ENCODE assay signal across 21 cellular contexts in the genomic region with DNA sequence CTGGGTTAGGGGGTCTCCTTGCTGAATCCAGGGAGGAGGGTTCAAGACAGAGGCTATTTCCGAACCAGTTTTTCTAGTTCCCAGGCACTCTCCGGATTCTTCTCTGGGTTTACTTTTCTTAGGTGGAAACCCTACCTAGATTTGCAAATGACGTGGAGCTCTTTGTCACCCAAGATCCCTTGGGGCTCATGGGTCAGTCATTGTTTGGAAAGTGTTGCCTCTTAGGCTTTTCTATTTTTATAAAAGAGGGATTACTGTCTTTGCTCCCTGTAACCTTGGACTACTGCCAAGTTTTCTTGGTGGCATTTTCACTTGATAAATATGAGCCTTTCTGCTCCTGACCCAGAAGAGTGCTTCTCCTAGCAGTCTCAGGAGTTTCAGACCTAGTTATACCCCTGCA. TPM values are rescaled to one million over a fixed set of nuclear protein-coding genes. Genes with fewer than 3 reads are reported as not detected.
DNase-seq lines count a peak whose midpoint lies in the region; ATAC-seq, FAIRE-seq and TF ChIP-seq lines count a peak whose summit lies in the region.
"Had no signal": no experiment of that assay in that cellular context is flagged by ENCODE, and none has a peak within 500 bp of the region (broad histone marks: within the 10 kb centered on the region; RNA-seq: fewer than 3 reads in every experiment).

No MANE protein-coding gene starts in this region.

- H3K9me2 ChIP-seq in MM.1S (replicated peaks; ENCODE audit: insufficient read depth, low read length) = no peaks in the 10 kb centered on the region

- H3F3A ChIP-seq in MM.1S (ENCODE audit: insufficient read depth, low read length) = no peaks in the 10 kb centered on the region

- no peak overlapping the region for H3K27ac ChIP-seq in MM.1S (ENCODE audit: low read length)
- H3K27ac ChIP-seq: HL-60, spleen, VCaP had no signal

- no peaks in the 10 kb centered on the region for H3K79me2 ChIP-seq in MM.1S (ENCODE audit: low read length)

- H3K4me1 ChIP-seq in MM.1S (ENCODE audit: low read length) = peaks cover 4% of the 10 kb centered on the region; the same call in 1 of the 2 replicates
- H3K4me1 ChIP-seq: spleen had no signal

- no peak overlapping the region for H3K9ac ChIP-seq in MM.1S (ENCODE audit: low read length)

- H3K9me3 ChIP-seq in MM.1S (replicated peaks; ENCODE audit: insufficient read depth, low read length) = no peaks in the 10 kb centered on the region

- no peak for TF ChIP-seq CTCF in MM.1S (IDR thresholded peaks at IDR 0.05; ENCODE audit: low read length)

- DNase-seq in NCI-H146 (lab: John Stamatoyannopoulos, UW) (peak; percentile 13), NCI-H146 treated with DMSO at 0.1 percent for 48 hours (lab: John Stamatoyannopoulos, UW; ENCODE audit: unreplicated experiment) (no peak), MM.1S (peak; percentile 18), RCC 7860 (ENCODE audit: low spot score) (peak; percentile 20), myocyte (ENCODE audit: low read depth) (peak; percentile 30), NCI-H2171 treated with DMSO at 0.1 percent for 48 hours (lab: John Stamatoyannopoulos, UW) (no peak), mucosa of gallbladder (ENCODE audit: low spot score) (no peak)
- DNase-seq: activated CD8-positive, alpha-beta memory T cell treated with anti-CD3 and anti-CD28 coated beads for 24 hours; activated gamma-delta T cell; CD8-positive, alpha-beta memory T cell; NCI-H526; spleen had no signal

- H3K4me3 ChIP-seq in MM.1S (ENCODE audit: low read length) = no peak overlapping the region
- H3K4me3 ChIP-seq: spleen had no signal

- no peaks in the 10 kb centered on the region for H3K27me3 ChIP-seq in MM.1S (replicated peaks; ENCODE audit: insufficient read depth, low read length)

- H4K20me1 ChIP-seq in MM.1S (ENCODE audit: insufficient read depth, low read length) = no peaks in the 10 kb centered on the region

- H2AFZ ChIP-seq in MM.1S (ENCODE audit: low read length) = no peak overlapping the region

- FAIRE-seq in RCC 7860 (lab: Jason Lieb, UNC) = no peak
- FAIRE-seq: A204.1, frontal cortex had no signal

- no peak for ATAC-seq in GM18868 (IDR thresholded peaks at IDR 0.05; ENCODE audit: unreplicated experiment)
- ATAC-seq: SK-N-SH treated with all-trans-retinoic acid at 6 μM for 48 hours had no signal

- H3K4me2 ChIP-seq in MM.1S (ENCODE audit: low read depth, low read length) = no peak overlapping the region

- no peaks in the 10 kb centered on the region for H3K36me3 ChIP-seq in MM.1S (replicated peaks; ENCODE audit: insufficient read depth, low read length)
- H3K36me3 ChIP-seq: spleen had no signal

RNA-seq across cellular contexts. Expression of gene FAM209B, which starts 33.6 kb away (rescaled TPM):
- not detected in 2 replicates for total RNA-seq in myocyte
- polyA plus RNA-seq in myocyte (2012) = 0.44 TPM
- 0.32 TPM for total RNA-seq in mucosa of gallbladder
- total RNA-seq: frontal cortex, H4, MCF 10A, osteocyte had no signal

RNA-seq across cellular contexts. Expression of gene FAM209A, which starts 42.1 kb away (rescaled TPM):
- total RNA-seq in myocyte (not detected in 2 replicates), mucosa of gallbladder (0.46 TPM)
- polyA plus RNA-seq in myocyte (2012) = 0.15 TPM
- total RNA-seq: frontal cortex, H4, MCF 10A had no signal

Comparison
In these comparisons a context has a peak if more than half of its experiments do, and no peak if none do; other contexts are left out.
1. DNase-seq: peak in NCI-H146 (single experiment), MM.1S (single experiment), RCC 7860 (single experiment) and myocyte (single experiment); none in NCI-H146 treated with DMSO at 0.1 percent for 48 hours (single experiment), NCI-H2171 treated with DMSO at 0.1 percent for 48 hours (single experiment) and mucosa of gallbladder (single experiment).